19 cellular contexts compared by ENCODE assay signal in the genomic region with DNA sequence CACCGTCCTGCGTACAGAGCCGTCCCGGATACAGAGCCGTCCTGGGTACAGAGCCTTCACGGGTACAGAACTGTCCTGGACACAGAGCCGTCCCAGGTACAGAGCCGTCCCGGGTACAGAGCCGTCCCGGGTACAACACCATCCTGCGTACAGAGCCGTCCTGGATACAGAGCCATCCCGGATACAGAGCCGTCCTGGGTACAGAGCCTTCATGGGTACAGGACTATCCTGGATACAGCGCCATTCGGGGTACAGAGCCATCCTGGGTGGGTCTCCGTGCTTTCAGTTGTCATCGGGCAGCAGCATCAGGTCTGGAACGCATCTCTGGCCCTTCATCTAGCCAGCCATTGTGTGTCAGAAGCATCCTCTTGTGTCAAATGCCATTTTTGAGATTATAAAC.
"Had no signal": no experiment of that assay in that cellular context is flagged by ENCODE, and none has a peak within 500 bp of the region (broad histone marks: within the 10 kb centered on the region; RNA-seq: fewer than 3 reads in every experiment).

No MANE protein-coding gene starts in this region.

- H3K4me2 ChIP-seq: hepatocyte had no signal

- H3K4me1 ChIP-seq: esophagus squamous epithelium, psoas muscle, vagina had no signal

- ATAC-seq: effector memory CD8-positive, alpha-beta T cell; psoas muscle; sciatic nerve had no signal

- H2AFZ ChIP-seq: hepatocyte had no signal

- DNase-seq: effector memory CD8-positive, alpha-beta T cell; esophagus squamous epithelium; foreskin fibroblast; kidney glomerular epithelial cell; mesendoderm; naive B cell; nephron progenitor cell; psoas muscle; retina; stimulated activated CD4-positive, alpha-beta T cell treated with anti-CD3 and anti-CD28 coated beads, Interleukin-2, amount 100 ng/mL, for 24 hours; stimulated activated CD4-positive, alpha-beta T cell treated with anti-CD3 and anti-CD28 coated beads, Interleukin-4, amount 100 ng/mL, for 4 hours; stimulated activated naive CD4-positive, alpha-beta T cell treated with Interleukin-2 at 50 U/mL for 16 hours; trophoblast cell had no signal

- H3K27ac ChIP-seq: epithelial cell of prostate, esophagus squamous epithelium, hepatocyte, neutrophil, psoas muscle, skin epidermis, vagina had no signal

- H3K9me3 ChIP-seq: esophagus squamous epithelium, neutrophil, vagina had no signal

- H3K36me3 ChIP-seq: esophagus squamous epithelium, neutrophil, vagina had no signal

- H3K27me3 ChIP-seq: vagina had no signal

- H3K4me3 ChIP-seq: esophagus squamous epithelium, hepatocyte, psoas muscle, skin epidermis, vagina had no signal
